In genomic region chr12:109844983-109845841, GRCh38 we compare ENCODE assay signal across 8 cellular contexts. TPM values are rescaled to one million over a fixed set of nuclear protein-coding genes. Genes with fewer than 3 reads are reported as not detected.
DNase-seq lines count a peak whose midpoint lies in the region; ATAC-seq and TF ChIP-seq lines count a peak whose summit lies in the region.

No MANE protein-coding gene starts in this region.

- H3K4me1 Mint-ChIP-seq in naive thymus-derived CD4-positive, alpha-beta T cell: peaks cover 0 to 10% (median 0%) of the 10 kb centered on the region in 7 donors

- H3K27me3 Mint-ChIP-seq in naive thymus-derived CD4-positive, alpha-beta T cell: no peaks in the 10 kb centered on the region

- no peaks in the 10 kb centered on the region for H3F3A ChIP-seq in OCI-LY1 (ENCODE audit: insufficient read depth, low read length)

- no peaks in the 10 kb centered on the region for H3K79me2 ChIP-seq in OCI-LY1 (ENCODE audit: insufficient read depth, low read length)

- no peaks in the 10 kb centered on the region for H3K36me3 ChIP-seq in HUES6 (ENCODE audit: control insufficient read depth, insufficient read depth, low read length)
- H3K36me3 ChIP-seq in OCI-LY1 (ENCODE audit: insufficient read depth, low read length): no peaks in the 10 kb centered on the region
- H3K36me3 ChIP-seq in naive thymus-derived CD4-positive, alpha-beta T cell (ENCODE audit: control insufficient read depth in 2 of 3, insufficient read depth in 3 of 3, low read length in 3 of 3): no peaks in the 10 kb centered on the region

- H4K20me1 ChIP-seq in OCI-LY1 (ENCODE audit: insufficient read depth, low read length): no peaks in the 10 kb centered on the region

- H3K27me3 ChIP-seq in HUES6 (ENCODE audit: control insufficient read depth, insufficient read depth, low read length) (no peaks in the 10 kb centered on the region), OCI-LY1 (ENCODE audit: insufficient read depth, low read length) (no peaks in the 10 kb centered on the region)
- H3K27me3 ChIP-seq in naive thymus-derived CD4-positive, alpha-beta T cell (ENCODE audit: control insufficient read depth in 2 of 2, insufficient read depth in 2 of 2, low read length in 2 of 2): no peaks in the 10 kb centered on the region

- intact Hi-C loops in naive thymus-derived CD4-positive, alpha-beta T cell (cut with micrococcal nuclease): loop anchor here (1.0 to 2.0 kb wide), 3 partner anchors 36 to 248 kb away; partner anchors contain the start of gene GLTP (in 2 of the 2)

- no peak overlapping the region for H3K9ac ChIP-seq in HUES6 (ENCODE audit: low read length)
- peak overlapping the region; percentile 16; the same call in 1 of the 2 replicates for H3K9ac ChIP-seq in OCI-LY1 (ENCODE audit: low read length)

- H3K4me3 ChIP-seq in HUES6 (ENCODE audit: low read depth, low read length): peak overlapping the region; percentile 46
- peak overlapping the region; percentile 43 for H3K4me3 ChIP-seq in OCI-LY1 (ENCODE audit: low read depth, low read length, poor library complexity, severe bottlenecking)
- no peak overlapping the region for H3K4me3 ChIP-seq in naive thymus-derived CD4-positive, alpha-beta T cell (ENCODE audit: low read length)

- CTCF ChIA-PET in naive thymus-derived CD4-positive, alpha-beta T cell (lab: Charles Lee): interaction anchor here (0.6 to 2.0 kb wide), 18 partner anchors 9 to 412 kb away, joined by 3 to 14 read pairs (median 4); no protein-coding TSS in a partner anchor

- no peaks in the 10 kb centered on the region for H3K9me2 ChIP-seq in OCI-LY1 (ENCODE audit: low read depth, low read length)

- peaks cover 11% of the 10 kb centered on the region for H3K4me1 ChIP-seq in HUES6 (ENCODE audit: control insufficient read depth, insufficient read depth, low read length)
- H3K4me1 ChIP-seq in OCI-LY1 (ENCODE audit: insufficient read depth, low read length, severe bottlenecking): peaks cover 9% of the 10 kb centered on the region
- H3K4me1 ChIP-seq in naive thymus-derived CD4-positive, alpha-beta T cell (ENCODE audit: control insufficient read depth in 2 of 2, insufficient read depth in 2 of 2, low read length in 2 of 2): no peaks in the 10 kb centered on the region

- DNase-seq in CMK (ENCODE audit: low read depth): peak; percentile 68
- DNase-seq in activated T-cell treated with anti-CD3 and anti-CD28 coated beads for 24 hours (ENCODE audit: low read depth): peak; percentile 88
- peak; percentile 65 to 97 (median 80) for DNase-seq in naive thymus-derived CD4-positive, alpha-beta T cell
- peak; percentile 74 to 81 for DNase-seq in stimulated activated CD8-positive, alpha-beta memory T cell treated with anti-CD3 and anti-CD28 coated beads, Interleukin-7, amount 100 ng/mL, for 48 hours (ENCODE audit: extremely low read depth in 1 of 2, low read depth in 1 of 2)

- H3K4me3 Mint-ChIP-seq in naive thymus-derived CD4-positive, alpha-beta T cell: peak overlapping the region in 5 of 10 donors; percentile 32 to 70 (median 51)

- peak; percentile 70 for ATAC-seq in GM21360 (IDR thresholded peaks at IDR 0.05; ENCODE audit: unreplicated experiment)
- ATAC-seq in esophagus mucosa: peak; percentile 92
- ATAC-seq in naive thymus-derived CD4-positive, alpha-beta T cell: peak; percentile 97

- peak overlapping the region; percentile 54 for H3K4me2 ChIP-seq in OCI-LY1 (ENCODE audit: low read length)

- H3K9me3 Mint-ChIP-seq in naive thymus-derived CD4-positive, alpha-beta T cell: no peaks in the 10 kb centered on the region

- H3K27ac Mint-ChIP-seq in naive thymus-derived CD4-positive, alpha-beta T cell: no peak overlapping the region

- H3K27ac ChIP-seq in HUES6 (ENCODE audit: low read depth, low read length) (no peak overlapping the region), OCI-LY1 (ENCODE audit: low read depth, low read length, poor library complexity, severe bottlenecking) (no peak overlapping the region)
- no peak overlapping the region for H3K27ac ChIP-seq in naive thymus-derived CD4-positive, alpha-beta T cell (ENCODE audit: low read depth, low read length)

- H2AFZ ChIP-seq in OCI-LY1 (ENCODE audit: low read length): no peak overlapping the region

- no peaks in the 10 kb centered on the region for H3K9me3 ChIP-seq in HUES6 (ENCODE audit: control insufficient read depth, insufficient read depth, low read depth, low read length)
- no peaks in the 10 kb centered on the region for H3K9me3 ChIP-seq in OCI-LY1 (ENCODE audit: low read length)
- H3K9me3 ChIP-seq in naive thymus-derived CD4-positive, alpha-beta T cell (ENCODE audit: control insufficient read depth in 2 of 3, low read length in 3 of 3): no peaks in the 10 kb centered on the region

- no peaks in the 10 kb centered on the region for H3K36me3 Mint-ChIP-seq in naive thymus-derived CD4-positive, alpha-beta T cell

- POLR2A ChIA-PET in naive thymus-derived CD4-positive, alpha-beta T cell (lab: Charles Lee): interaction anchor here (0.6 to 0.8 kb wide), 2 partner anchors 36 to 235 kb away, joined by 3 to 4 read pairs; no protein-coding TSS in a partner anchor

- TF ChIP-seq CTCF in OCI-LY1 (IDR thresholded peaks at IDR 0.05; ENCODE audit: low read length): peak; percentile 87

RNA-seq across cellular contexts. Expression of gene TRPV4, which starts 12.0 kb away (rescaled TPM):
- 7.3 TPM for total RNA-seq in esophagus mucosa
- under 1 TPM in 1 of 5 experiments, not detected in 4; 0.81 TPM for total RNA-seq in naive thymus-derived CD4-positive, alpha-beta T cell
- polyA plus RNA-seq in naive thymus-derived CD4-positive, alpha-beta T cell: not detected

RNA-seq across cellular contexts. Expression of gene GLTP, which starts 35.1 kb away (rescaled TPM):
- 362 TPM for total RNA-seq in esophagus mucosa
- total RNA-seq in naive thymus-derived CD4-positive, alpha-beta T cell: 10 to 100 TPM; 19.2 to 36.2 (median 22.1) TPM
- 10 to 100 TPM; 30.0 to 35.2 TPM for polyA plus RNA-seq in naive thymus-derived CD4-positive, alpha-beta T cell

RNA-seq across cellular contexts. Expression of gene TCHP, which starts 54.9 kb away (rescaled TPM):
- 13.1 TPM for total RNA-seq in esophagus mucosa
- total RNA-seq in naive thymus-derived CD4-positive, alpha-beta T cell: 10 to 100 TPM; 21.7 to 40.0 (median 31.8) TPM
- polyA plus RNA-seq in naive thymus-derived CD4-positive, alpha-beta T cell: 10 to 100 TPM; 10.1 to 15.5 TPM
